Comparison of ENCODE assay signal across 8 cellular contexts in the genomic region with DNA sequence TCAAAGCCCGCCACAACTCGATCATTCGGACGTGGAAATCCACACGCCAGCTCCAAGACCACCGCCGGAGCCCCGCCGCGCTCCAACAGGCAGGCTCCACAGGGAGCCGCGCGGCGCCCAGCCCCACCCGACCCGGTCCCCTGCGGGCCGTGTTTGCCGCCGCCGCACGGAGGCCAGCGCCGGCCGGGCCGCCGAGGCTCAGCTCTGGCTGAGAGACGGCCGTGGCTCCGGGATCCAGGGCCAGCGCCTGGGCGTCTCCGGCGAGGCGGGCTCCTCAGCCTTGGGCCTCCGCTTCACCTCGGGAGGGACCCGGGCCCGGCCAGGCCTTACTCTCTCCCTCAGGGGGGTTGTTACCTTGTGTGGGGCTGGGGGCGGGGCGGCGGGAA. TPM values are rescaled to one million over a fixed set of nuclear protein-coding genes. Genes with fewer than 3 reads are reported as not detected.
DNase-seq lines count a peak whose midpoint lies in the region; ATAC-seq and TF ChIP-seq lines count a peak whose summit lies in the region.

No MANE protein-coding gene starts in this region.

- peaks cover 39% of the 10 kb centered on the region for H3K4me1 Mint-ChIP-seq in T-helper 2 cell treated with Interferon-gamma antibody and Interleukin-4, amounts not matched to agents 5 μg/mL and 100 μg/mL, for 36 hours (ENCODE audit: low read depth)
- H3K4me1 Mint-ChIP-seq in nephron progenitor cell: peaks cover 50% of the 10 kb centered on the region

- no peak for TF ChIP-seq CTCF in nephron progenitor cell (IDR thresholded peaks at IDR 0.05)
- TF ChIP-seq CTCF in GM13977 (IDR thresholded peaks at IDR 0.05; ENCODE audit: extremely low read depth, insufficient read depth, missing control alignments): no peak

- no peak for DNase-seq in T-helper 2 cell treated with Interferon-gamma antibody and Interleukin-4, amounts not matched to agents 5 μg/mL and 100 μg/mL, for 36 hours (ENCODE audit: low spot score)
- DNase-seq in T-helper 2 cell (no peak), RPMI7951 (ENCODE audit: low read depth) (peak; percentile 15), epithelial cell of prostate (ENCODE audit: low read depth, low spot score) (no peak), nephron progenitor cell (peak; percentile 77), GM13977 (ENCODE audit: low spot score) (no peak), putamen (ENCODE audit: low spot score) (no peak)

- peaks cover 32% of the 10 kb centered on the region for H3K36me3 Mint-ChIP-seq in T-helper 2 cell treated with Interferon-gamma antibody and Interleukin-4, amounts not matched to agents 5 μg/mL and 100 μg/mL, for 36 hours (ENCODE audit: low read depth)
- peaks cover 33% of the 10 kb centered on the region for H3K36me3 Mint-ChIP-seq in nephron progenitor cell (ENCODE audit: low read depth)

- peak overlapping the region; percentile 90 for H3K27ac ChIP-seq in epithelial cell of prostate

- in situ Hi-C loops in GM13977 (cut with MboI; ENCODE audit: low pct_unique_long_range_greater_than_20kb, low sequenced_read_pairs, unreplicated experiment): no loop called here

- H3K27ac Mint-ChIP-seq in T-helper 2 cell treated with Interferon-gamma antibody and Interleukin-4, amounts not matched to agents 5 μg/mL and 100 μg/mL, for 36 hours: peak overlapping the region; percentile 96
- peak overlapping the region; percentile 99 for H3K27ac Mint-ChIP-seq in nephron progenitor cell

- no peaks in the 10 kb centered on the region for H3K27me3 Mint-ChIP-seq in T-helper 2 cell treated with Interferon-gamma antibody and Interleukin-4, amounts not matched to agents 5 μg/mL and 100 μg/mL, for 36 hours (ENCODE audit: low read depth)
- H3K27me3 Mint-ChIP-seq in nephron progenitor cell (ENCODE audit: low read depth, poor library complexity): no peaks in the 10 kb centered on the region

- H3K9me3 Mint-ChIP-seq in T-helper 2 cell treated with Interferon-gamma antibody and Interleukin-4, amounts not matched to agents 5 μg/mL and 100 μg/mL, for 36 hours: no peaks in the 10 kb centered on the region
- H3K9me3 Mint-ChIP-seq in nephron progenitor cell: no peaks in the 10 kb centered on the region

- peak overlapping the region; percentile 95 for H3K4me3 Mint-ChIP-seq in T-helper 2 cell treated with Interferon-gamma antibody and Interleukin-4, amounts not matched to agents 5 μg/mL and 100 μg/mL, for 36 hours
- peak overlapping the region; percentile 99 for H3K4me3 Mint-ChIP-seq in nephron progenitor cell

- peak; percentile 36 for ATAC-seq in HG02678 (IDR thresholded peaks at IDR 0.05; ENCODE audit: unreplicated experiment)

RNA-seq across cellular contexts. Expression of gene SMNDC1, which starts 0.3 kb away (rescaled TPM):
- 6.3 and 7.6 TPM in 2 replicates for total RNA-seq in RPMI7951 (2014; rRNA removed; shearing (Covaris generic))

Comparison
In these comparisons a context has a peak if more than half of its experiments do, and no peak if none do; other contexts are left out.
1. DNase-seq: peak in RPMI7951 (single experiment) and nephron progenitor cell (single experiment); none in T-helper 2 cell treated with Interferon-gamma antibody and Interleukin-4, amounts not matched to agents 5 μg/mL and 100 μg/mL, for 36 hours (single experiment), T-helper 2 cell (0 of 5), epithelial cell of prostate (single experiment), GM13977 (single experiment) and putamen (single experiment).